18 cellular contexts compared by ENCODE assay signal in the genomic region with DNA sequence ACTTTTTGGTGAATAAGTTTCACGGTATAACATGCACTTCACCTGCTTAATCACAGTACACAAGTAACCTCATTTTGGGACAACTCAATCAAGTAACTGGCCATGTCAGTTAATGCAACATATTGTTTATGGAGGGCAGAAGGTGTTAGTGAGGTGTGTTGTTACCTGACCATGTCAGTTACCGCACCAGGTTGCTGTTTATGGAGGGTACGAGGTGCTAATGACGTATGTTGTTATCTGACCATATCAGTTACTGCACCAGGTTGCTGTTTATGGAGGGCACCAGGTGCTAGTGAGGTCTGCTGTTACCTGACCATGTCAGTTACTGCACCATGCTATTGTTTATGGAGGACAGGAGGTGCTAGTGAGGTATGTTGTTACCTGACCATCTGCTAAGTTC.
DNase-seq lines count a peak whose midpoint lies in the region; ATAC-seq, FAIRE-seq and TF ChIP-seq lines count a peak whose summit lies in the region.
"Had no signal": no experiment of that assay in that cellular context is flagged by ENCODE, and none has a peak within 500 bp of the region (broad histone marks: within the 10 kb centered on the region; RNA-seq: fewer than 3 reads in every experiment).

No MANE protein-coding gene starts in this region.

- no peak overlapping the region for H3K27ac Mint-ChIP-seq in activated naive CD4-positive, alpha-beta T cell treated with anti-CD3 and anti-CD28 coated beads, Interleukin-2, amount 50 U/mL, for 72 hours
- H3K27ac Mint-ChIP-seq: B cell; CD4-positive, alpha-beta T cell; CD8-positive, alpha-beta T cell had no signal

- H3K36me3 Mint-ChIP-seq in activated naive CD4-positive, alpha-beta T cell treated with anti-CD3 and anti-CD28 coated beads, Interleukin-2, amount 50 U/mL, for 72 hours, result peaks cover 6 to 19% of the 10 kb centered on the region in 2 donors

- DNase-seq in NCI-H2171 treated with DMSO at 0.1 percent for 48 hours (lab: John Stamatoyannopoulos, UW) (peak; percentile 57), NCI-H2171 (lab: John Stamatoyannopoulos, UW) (no peak), GM12891 (ENCODE audit: insufficient read length, low spot score) (no peak), islet precursor cell (peak; percentile 22)
- DNase-seq in activated naive CD4-positive, alpha-beta T cell treated with anti-CD3 and anti-CD28 coated beads, Interleukin-2, amount 50 U/mL, for 72 hours (ENCODE audit: low spot score in 2 of 2), result no peak
- DNase-seq: AML-193; Caco-2; Calu3; CD4-positive, alpha-beta T cell; CD8-positive, alpha-beta T cell; DMS79 treated with DMSO at 0.1 percent for 48 hours; GF-D8 had no signal

- no peak for TF ChIP-seq POLR2A in GM12891 (IDR thresholded peaks at IDR 0.05; ENCODE audit: low read depth, low read length)

- peak; percentile 13 for FAIRE-seq in GM12891 (lab: Jason Lieb, UNC)
- FAIRE-seq: A549, D721Med, G401.6, GM12892, GM18507 had no signal

- ATAC-seq in activated naive CD4-positive, alpha-beta T cell treated with anti-CD3 and anti-CD28 coated beads, Interleukin-2, amount 50 U/mL, for 72 hours, result no peak
- ATAC-seq: A549; CD8-positive, alpha-beta T cell had no signal

- H3K9me3 Mint-ChIP-seq in activated naive CD4-positive, alpha-beta T cell treated with anti-CD3 and anti-CD28 coated beads, Interleukin-2, amount 50 U/mL, for 72 hours, result peaks cover 16 to 19% of the 10 kb centered on the region in 2 donors

TF ChIP-seq in GM12891, 5 proteins besides CTCF, POLR2A, EP300 and RAD21:
- no peak for TF ChIP-seq SPI1 (IDR thresholded peaks at IDR 0.05; ENCODE audit: low read depth, low read length)
- no peak for TF ChIP-seq PAX5 (IDR thresholded peaks at IDR 0.05; ENCODE audit: insufficient read depth, low read length, severe bottlenecking)
- no peak for TF ChIP-seq POLR2AphosphoS5 (IDR thresholded peaks at IDR 0.05; ENCODE audit: low read depth, low read length)
- TF ChIP-seq POU2F2 (IDR thresholded peaks at IDR 0.05; ENCODE audit: low read depth, low read length), result no peak
- TF ChIP-seq TAF1 (IDR thresholded peaks at IDR 0.05; ENCODE audit: low read depth, low read length), result no peak

Comparison
In these comparisons a context has a peak if more than half of its experiments do, and no peak if none do; other contexts are left out.
1. DNase-seq: peak in NCI-H2171 treated with DMSO at 0.1 percent for 48 hours (single experiment) and islet precursor cell (single experiment); none in NCI-H2171 (single experiment), GM12891 (single experiment) and activated naive CD4-positive, alpha-beta T cell treated with anti-CD3 and anti-CD28 coated beads, Interleukin-2, amount 50 U/mL, for 72 hours (0 of 2).